Comparison of ENCODE assay signal across 1 cellular context in the genomic region with DNA sequence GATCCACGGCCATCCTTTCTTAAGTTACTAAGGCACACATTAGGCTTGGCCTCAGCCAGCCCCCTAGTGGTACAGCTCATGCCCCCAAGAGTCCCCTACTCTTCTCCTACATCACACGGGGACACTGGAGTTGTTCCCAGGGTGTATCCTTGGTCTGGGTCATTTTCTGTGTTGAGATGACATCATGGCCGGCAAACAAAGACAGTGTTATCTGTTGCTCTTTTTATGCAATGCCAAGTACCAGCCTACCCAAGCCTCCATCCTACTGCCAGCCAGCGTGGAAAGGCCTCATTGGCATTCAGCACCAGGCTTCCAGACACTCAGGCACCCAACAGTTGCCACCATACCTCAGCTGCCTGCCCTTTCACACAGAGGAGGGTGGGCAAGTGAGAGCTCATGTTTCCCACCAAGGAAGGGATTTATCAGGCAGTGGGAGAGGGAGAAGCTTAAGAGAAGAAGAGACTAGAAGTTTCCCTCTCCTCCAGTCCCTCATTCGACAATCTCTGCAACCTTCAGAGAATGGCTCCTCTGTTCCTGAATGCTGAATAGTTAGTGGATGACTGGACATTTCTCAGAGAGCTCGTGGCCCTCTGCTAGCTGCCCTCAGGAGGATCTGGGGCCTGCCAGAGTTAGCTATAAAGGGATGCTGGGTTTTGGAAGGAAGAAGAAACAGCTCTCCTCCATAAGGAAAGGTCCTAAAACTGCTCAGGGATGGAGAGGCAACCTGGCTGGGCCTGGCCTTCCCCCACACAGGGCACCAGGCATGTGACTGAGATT.
TF ChIP-seq lines count a peak whose summit lies in the region.

No MANE protein-coding gene starts in this region.

TF ChIP-seq in GM23338, 12 proteins besides CTCF, POLR2A, EP300 and RAD21 (continued from another document):
- TF ChIP-seq ZNF462 (CRISPR knock-in tag; IDR thresholded peaks at IDR 0.05), result no peak
- no peak for TF ChIP-seq JUNB (IDR thresholded peaks at IDR 0.05; ENCODE audit: unreplicated experiment)
- TF ChIP-seq NANOG (IDR thresholded peaks at IDR 0.05; ENCODE audit: borderline replicate concordance), result no peak
- no peak for TF ChIP-seq EZH2 (IDR thresholded peaks at IDR 0.05; ENCODE audit: low read depth, unreplicated experiment)
